ENCODE assay signal across 8 cellular contexts in the genomic region with DNA sequence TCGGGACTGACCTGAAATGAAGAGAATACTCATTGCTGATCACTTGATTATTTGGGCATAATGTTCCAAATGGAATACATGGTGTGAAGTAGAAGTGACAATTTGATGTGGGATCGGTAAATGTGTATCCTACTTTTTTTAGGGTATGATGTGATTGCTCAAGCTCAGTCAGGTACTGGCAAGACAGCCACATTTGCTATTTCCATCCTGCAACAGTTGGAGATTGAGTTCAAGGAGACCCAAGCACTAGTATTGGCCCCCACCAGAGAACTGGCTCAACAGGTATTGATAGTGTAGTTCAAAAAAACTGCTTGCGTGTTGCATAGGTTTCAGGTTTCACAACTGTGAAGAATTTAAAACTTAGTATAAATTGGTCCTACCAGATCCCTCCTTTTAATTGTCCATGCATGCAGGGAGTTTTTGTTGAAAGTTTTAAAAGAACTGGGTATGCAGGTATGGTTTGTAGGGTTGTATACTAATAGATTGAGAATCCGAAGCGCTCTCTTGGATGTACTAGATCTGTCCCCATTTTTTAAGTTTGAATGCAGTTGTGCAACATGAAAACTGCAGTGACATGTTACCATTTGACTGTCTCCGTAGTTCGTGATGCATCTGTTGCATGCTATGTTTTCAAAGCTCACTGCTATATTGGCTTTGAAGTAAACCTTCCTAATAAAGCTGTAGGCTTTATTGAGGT. TPM values are rescaled to one million over a fixed set of nuclear protein-coding genes. Genes with fewer than 3 reads are reported as not detected.
DNase-seq lines count a peak whose midpoint lies in the region; ATAC-seq and TF ChIP-seq lines count a peak whose summit lies in the region.

No MANE protein-coding gene starts in this region.

- H3K27ac ChIP-seq in thoracic aorta = peak overlapping the region; percentile 99

- H3K27me3 Mint-ChIP-seq in activated CD8-positive, alpha-beta T cell treated with anti-CD3 and anti-CD28 coated beads, Interleukin-2, amount 10 ng/mL, durations not matched to agents 7 days and 5 days (ENCODE audit: low read depth) = no peaks in the 10 kb centered on the region
- peaks cover 14 to 42% (median 28%) of the 10 kb centered on the region in 3 donors for H3K27me3 Mint-ChIP-seq in immature natural killer cell (ENCODE audit: low read depth in 3 of 3)

- peaks cover 54% of the 10 kb centered on the region for H3K36me3 ChIP-seq in thoracic aorta

- H3K36me3 Mint-ChIP-seq in activated CD8-positive, alpha-beta T cell treated with anti-CD3 and anti-CD28 coated beads, Interleukin-2, amount 10 ng/mL, durations not matched to agents 7 days and 5 days (ENCODE audit: low read depth) = peaks cover 67% of the 10 kb centered on the region
- H3K36me3 Mint-ChIP-seq in immature natural killer cell = peaks cover 47 to 58% (median 52%) of the 10 kb centered on the region in 3 donors

- H3K4me3 Mint-ChIP-seq in activated CD8-positive, alpha-beta T cell treated with anti-CD3 and anti-CD28 coated beads, Interleukin-2, amount 10 ng/mL, durations not matched to agents 7 days and 5 days = peak overlapping the region; percentile 91
- peak overlapping the region; percentile 97 to 100 (median 100) for H3K4me3 Mint-ChIP-seq in immature natural killer cell

- DNase-seq in activated CD8-positive, alpha-beta memory T cell treated with anti-CD3 and anti-CD28 coated beads for 24 hours = peak; percentile 64
- no peak for DNase-seq in activated CD8-positive, alpha-beta memory T cell treated with anti-CD3 and anti-CD28 coated beads, Interleukin-2, amount 50 U/mL, for 4 hours
- DNase-seq in activated CD8-positive, alpha-beta T cell treated with anti-CD3 and anti-CD28 coated beads, Interleukin-2, amount 10 ng/mL, durations not matched to agents 7 days and 5 days = no peak
- DNase-seq in immature natural killer cell (no peak), thoracic aorta (ENCODE audit: low spot score) (no peak), NCI-H526 treated with DMSO at 0.1 percent for 48 hours (lab: John Stamatoyannopoulos, UW) (no peak), germinal center (ENCODE audit: low spot score) (no peak)

- ATAC-seq in activated CD8-positive, alpha-beta T cell treated with anti-CD3 and anti-CD28 coated beads, Interleukin-2, amount 10 ng/mL, durations not matched to agents 7 days and 5 days = no peak
- no peak for ATAC-seq in thoracic aorta (ENCODE audit: insufficient number of reproducible peaks, low FRiP score, low read depth)
- ATAC-seq in HG02852 (IDR thresholded peaks at IDR 0.05; ENCODE audit: unreplicated experiment) = no peak

- H3K9me3 ChIP-seq in thoracic aorta = no peaks in the 10 kb centered on the region

- POLR2A ChIA-PET in activated CD8-positive, alpha-beta T cell treated with anti-CD3 and anti-CD28 coated beads, Interleukin-2, amount 10 ng/mL, durations not matched to agents 7 days and 5 days (lab: Charles Lee) = interaction anchor here (0.6 to 5.2 kb wide), 16 partner anchors 12 to 853 kb away, joined by 3 to 131 read pairs (median 8); partner anchors contain the start of genes DNAJB11, RFC4, RPL39L and TBCCD1

- TF ChIP-seq CTCF in thoracic aorta (IDR thresholded peaks at IDR 0.05) = no peak

- H3K27ac Mint-ChIP-seq in activated CD8-positive, alpha-beta T cell treated with anti-CD3 and anti-CD28 coated beads, Interleukin-2, amount 10 ng/mL, durations not matched to agents 7 days and 5 days = peak overlapping the region; percentile 97
- H3K27ac Mint-ChIP-seq in immature natural killer cell = peak overlapping the region; percentile 98 to 100 (median 99)

- H3K4me1 Mint-ChIP-seq in activated CD8-positive, alpha-beta T cell treated with anti-CD3 and anti-CD28 coated beads, Interleukin-2, amount 10 ng/mL, durations not matched to agents 7 days and 5 days (ENCODE audit: low read depth) = peaks cover 49% of the 10 kb centered on the region
- H3K4me1 Mint-ChIP-seq in immature natural killer cell = peaks cover 63 to 75% of the 10 kb centered on the region in 2 donors

- H3K4me1 ChIP-seq in thoracic aorta (ENCODE audit: control insufficient read depth in 1 of 2, low read depth in 2 of 2) = peaks cover 33 to 45% of the 10 kb centered on the region in 2 donors

- CTCF ChIA-PET in activated CD8-positive, alpha-beta T cell treated with anti-CD3 and anti-CD28 coated beads, Interleukin-2, amount 10 ng/mL, durations not matched to agents 7 days and 5 days (lab: Charles Lee) = interaction anchor here (0.8 to 2.1 kb wide), 5 partner anchors 13 to 170 kb away, joined by 3 to 9 read pairs (median 4); no protein-coding TSS in a partner anchor

- H3K27me3 ChIP-seq in thoracic aorta (replicated peaks; ENCODE audit: insufficient read depth) = no peaks in the 10 kb centered on the region

- no peaks in the 10 kb centered on the region for H3K9me3 Mint-ChIP-seq in activated CD8-positive, alpha-beta T cell treated with anti-CD3 and anti-CD28 coated beads, Interleukin-2, amount 10 ng/mL, durations not matched to agents 7 days and 5 days (ENCODE audit: insufficient read depth)
- no peaks in the 10 kb centered on the region for H3K9me3 Mint-ChIP-seq in immature natural killer cell

- H3K4me3 ChIP-seq in thoracic aorta = peak overlapping the region; percentile 99

RNA-seq across cellular contexts. Expression of gene EIF4A2, which starts 1.6 kb away (rescaled TPM):
- 100 to 1,000 TPM; 365 to 383 TPM for total RNA-seq in activated CD8-positive, alpha-beta T cell treated with anti-CD3 and anti-CD28 coated beads, Interleukin-2, amount 10 ng/mL, durations not matched to agents 7 days and 5 days
- 100 to 1,000 TPM; 132 to 151 (median 140) TPM for polyA plus RNA-seq in immature natural killer cell
- total RNA-seq in thoracic aorta = 100 to 1,000 TPM; 297 to 360 TPM

RNA-seq across cellular contexts. Expression of gene RFC4, which starts 21.3 kb away (rescaled TPM):
- total RNA-seq in activated CD8-positive, alpha-beta T cell treated with anti-CD3 and anti-CD28 coated beads, Interleukin-2, amount 10 ng/mL, durations not matched to agents 7 days and 5 days = 100 to 1,000 TPM in 1 of 2 experiments, 10 to 100 TPM in 1; 98.9 to 106 TPM
- 10 to 100 TPM; 17.7 to 19.5 (median 18.1) TPM for polyA plus RNA-seq in immature natural killer cell
- total RNA-seq in thoracic aorta = 10 to 100 TPM in 1 of 2 donors, 1 to 10 TPM in 1; 4.7 to 20.4 TPM

RNA-seq across cellular contexts. Expression of gene ADIPOQ, which starts 57.5 kb away (rescaled TPM):
- total RNA-seq in activated CD8-positive, alpha-beta T cell treated with anti-CD3 and anti-CD28 coated beads, Interleukin-2, amount 10 ng/mL, durations not matched to agents 7 days and 5 days = not detected
- not detected for polyA plus RNA-seq in immature natural killer cell
- 1 to 10 TPM; 6.8 to 8.8 TPM for total RNA-seq in thoracic aorta

Comparison
In these comparisons a context has a peak if more than half of its experiments do, and no peak if none do; other contexts are left out.
1. RNA of gene RFC4, which starts 21.3 kb away (total RNA-seq): 98.9 to 106 TPM in activated CD8-positive, alpha-beta T cell treated with anti-CD3 and anti-CD28 coated beads, Interleukin-2, amount 10 ng/mL, durations not matched to agents 7 days and 5 days; 4.7 to 20.4 TPM in thoracic aorta; every median in the first group is over 4 times any median in the second.
2. RNA of gene ADIPOQ, which starts 57.5 kb away (total RNA-seq): 6.8 to 8.8 TPM in thoracic aorta; not detected in activated CD8-positive, alpha-beta T cell treated with anti-CD3 and anti-CD28 coated beads, Interleukin-2, amount 10 ng/mL, durations not matched to agents 7 days and 5 days; every median in the first group is over 4 times any median in the second.